8 cellular contexts compared by ENCODE assay signal in the genomic region with DNA sequence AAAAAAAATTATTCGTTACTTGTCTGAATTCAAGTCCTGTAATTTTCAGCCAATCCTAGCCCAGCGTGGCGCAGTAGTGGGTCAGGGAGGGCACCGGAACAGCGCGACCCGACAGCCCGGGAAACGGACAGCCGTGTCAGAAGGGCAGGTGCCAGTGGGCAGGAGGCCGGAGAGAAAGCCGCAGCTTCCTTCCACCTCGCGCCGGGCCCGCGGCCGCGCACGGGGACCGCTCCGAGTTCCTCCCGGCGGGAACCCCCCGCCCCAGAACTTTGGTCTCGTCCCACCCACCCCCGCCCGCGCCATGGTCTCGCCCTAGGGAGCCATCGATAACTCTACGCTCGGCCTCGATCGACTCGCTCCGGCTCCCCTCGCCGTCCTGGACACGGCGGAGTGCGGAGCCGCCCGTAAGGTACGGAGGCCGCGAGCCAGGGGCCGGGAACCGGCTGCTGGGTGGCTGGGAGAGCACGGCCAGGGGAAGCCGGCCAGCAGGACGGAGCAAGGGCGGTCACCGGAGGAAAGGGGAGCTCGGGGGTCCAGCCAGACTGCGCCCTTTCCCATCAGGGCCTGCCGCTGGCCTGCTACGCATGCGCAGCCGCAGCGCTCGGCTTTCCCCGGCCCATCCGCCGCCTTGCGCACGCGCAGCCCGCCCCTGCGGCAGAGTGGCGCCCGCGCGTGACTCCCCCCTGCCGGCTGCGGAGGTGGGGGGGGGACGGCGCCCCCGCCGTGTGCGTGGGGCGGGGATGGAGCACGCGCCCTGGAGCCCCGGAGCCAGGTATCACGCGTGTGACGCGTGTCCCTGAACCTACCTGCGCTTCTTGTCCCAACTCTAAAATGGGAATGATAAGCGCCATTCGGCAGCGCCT. TPM values are rescaled to one million over a fixed set of nuclear protein-coding genes. Genes with fewer than 3 reads are reported as not detected.
DNase-seq lines count a peak whose midpoint lies in the region; ATAC-seq and TF ChIP-seq lines count a peak whose summit lies in the region.

A gene with protein sequence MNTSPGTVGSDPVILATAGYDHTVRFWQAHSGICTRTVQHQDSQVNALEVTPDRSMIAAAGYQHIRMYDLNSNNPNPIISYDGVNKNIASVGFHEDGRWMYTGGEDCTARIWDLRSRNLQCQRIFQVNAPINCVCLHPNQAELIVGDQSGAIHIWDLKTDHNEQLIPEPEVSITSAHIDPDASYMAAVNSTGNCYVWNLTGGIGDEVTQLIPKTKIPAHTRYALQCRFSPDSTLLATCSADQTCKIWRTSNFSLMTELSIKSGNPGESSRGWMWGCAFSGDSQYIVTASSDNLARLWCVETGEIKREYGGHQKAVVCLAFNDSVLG (plus strand): TSS at position 351 of the 863 bp plus-strand sequence. CDS start 632 bp downstream, outside the sequence.

- H3K9ac ChIP-seq in neural cell (ENCODE audit: low read length): peak within 1 kb of the TSS; percentile 96

- no peaks in the 10 kb centered on the region for H3K9me2 ChIP-seq in neural cell (ENCODE audit: insufficient read depth, low read length)

- H2AFZ ChIP-seq in neural cell (ENCODE audit: low read depth, low read length): peak within 1 kb of the TSS; percentile 83

- DNase-seq in DMS79 (lab: John Stamatoyannopoulos, UW): peak; percentile 53
- peak; percentile 91 for DNase-seq in RWPE1 (ENCODE audit: low spot score)
- peak; percentile 87 for DNase-seq in activated T-helper 9 cell treated with anti-CD3 and anti-CD28 coated beads, Interleukin-2, amount 50 U/mL, for 16 hours (ENCODE audit: low read depth)
- DNase-seq in fibroblast of the aortic adventitia (ENCODE audit: low read depth): peak; percentile 87
- peak; percentile 90 to 93 for DNase-seq in stimulated activated naive CD8-positive, alpha-beta T cell treated with anti-CD3 and anti-CD28 coated beads, Interleukin-15, amount 100 ng/mL, for 72 hours

- H4K20me1 ChIP-seq in neural cell (ENCODE audit: insufficient read depth): no peaks in the 10 kb centered on the region

- no peaks in the 10 kb centered on the region for H3K9me3 Mint-ChIP-seq in IgD-negative memory B cell
- no peaks in the 10 kb centered on the region for H3K9me3 Mint-ChIP-seq in stimulated activated naive CD8-positive, alpha-beta T cell treated with anti-CD3 and anti-CD28 coated beads, Interleukin-15, amount 100 ng/mL, for 72 hours

- TF ChIP-seq CTCF in RWPE1 (conservative IDR thresholded peaks at IDR 0.05; ENCODE audit: low read depth): no peak
- TF ChIP-seq CTCF in fibroblast of the aortic adventitia (IDR thresholded peaks at IDR 0.05; ENCODE audit: insufficient read depth, low read length): no peak
- peak; percentile 54 for TF ChIP-seq CTCF in neural cell (IDR thresholded peaks at IDR 0.05; ENCODE audit: poor library complexity, severe bottlenecking)

- peaks cover 4% of the 10 kb centered on the region for H3K36me3 Mint-ChIP-seq in IgD-negative memory B cell

- H3K4me1 Mint-ChIP-seq in IgD-negative memory B cell: peaks cover 6 to 15% (median 9%) of the 10 kb centered on the region in 3 donors
- peaks cover 41% of the 10 kb centered on the region for H3K4me1 Mint-ChIP-seq in stimulated activated naive CD8-positive, alpha-beta T cell treated with anti-CD3 and anti-CD28 coated beads, Interleukin-15, amount 100 ng/mL, for 72 hours

- H3K27me3 ChIP-seq in neural cell (ENCODE audit: insufficient read depth, low read depth, low read length): no peaks in the 10 kb centered on the region

- H3K9me3 ChIP-seq in neural cell (ENCODE audit: low read length): no peaks in the 10 kb centered on the region

- H3K79me2 ChIP-seq in neural cell (replicated peaks; ENCODE audit: insufficient read depth, low read length): peaks cover 3% of the 10 kb centered on the region

- peak within 1 kb of the TSS; percentile 27 to 95 (median 93) for H3K27ac Mint-ChIP-seq in IgD-negative memory B cell
- H3K27ac Mint-ChIP-seq in stimulated activated naive CD8-positive, alpha-beta T cell treated with anti-CD3 and anti-CD28 coated beads, Interleukin-15, amount 100 ng/mL, for 72 hours: peak within 1 kb of the TSS; percentile 95 to 97

- peaks cover under 1% of the 10 kb centered on the region for H3K27me3 Mint-ChIP-seq in IgD-negative memory B cell
- H3K27me3 Mint-ChIP-seq in stimulated activated naive CD8-positive, alpha-beta T cell treated with anti-CD3 and anti-CD28 coated beads, Interleukin-15, amount 100 ng/mL, for 72 hours: peaks cover 4% of the 10 kb centered on the region

- ATAC-seq in GM21515 (IDR thresholded peaks at IDR 0.05; ENCODE audit: unreplicated experiment): peak; percentile 63
- ATAC-seq in stimulated activated naive CD8-positive, alpha-beta T cell treated with anti-CD3 and anti-CD28 coated beads, Interleukin-15, amount 100 ng/mL, for 72 hours: peak; percentile 85

- H3K4me3 Mint-ChIP-seq in IgD-negative memory B cell: peak within 1 kb of the TSS; percentile 72 to 95 (median 84)
- H3K4me3 Mint-ChIP-seq in stimulated activated naive CD8-positive, alpha-beta T cell treated with anti-CD3 and anti-CD28 coated beads, Interleukin-15, amount 100 ng/mL, for 72 hours: peak within 1 kb of the TSS; percentile 86 to 90

- no peaks in the 10 kb centered on the region for H3F3A ChIP-seq in neural cell (ENCODE audit: insufficient read depth, low read length, poor library complexity, severe bottlenecking)

- H3K4me2 ChIP-seq in neural cell (ENCODE audit: low read length): peak within 1 kb of the TSS; percentile 90

- H3K4me3 ChIP-seq in fibroblast of the aortic adventitia (ENCODE audit: low read depth, low read length): peak within 1 kb of the TSS; percentile 93
- H3K4me3 ChIP-seq in neural cell (ENCODE audit: low read length): peak within 1 kb of the TSS; percentile 84

- peaks cover 6% of the 10 kb centered on the region for H3K36me3 ChIP-seq in neural cell (ENCODE audit: insufficient read depth, low read length)

- POLR2A ChIA-PET in RWPE1 (lab: Yijun Ruan, JAX; ENCODE audit: low non-redundant PET): interaction anchor here (0.6 to 0.8 kb wide), 3 partner anchors 80 to 220 kb away, joined by 3 read pairs; no protein-coding TSS in a partner anchor

- H3K27ac ChIP-seq in RWPE1 (peak within 1 kb of the TSS; percentile 93), neural cell (ENCODE audit: low read length) (peak within 1 kb of the TSS; percentile 91)

- peak; percentile 69 for TF ChIP-seq EP300 in neural cell (conservative IDR thresholded peaks at IDR 0.05; ENCODE audit: poor library complexity, severe bottlenecking)

- CTCF ChIA-PET in RWPE1 (lab: Yijun Ruan, JAX): interaction anchor here (0.9 to 1.3 kb wide), 3 partner anchors 10 to 47 kb away, joined by 4 to 7 read pairs (median 5); no protein-coding TSS in a partner anchor

- peak; percentile 8 for TF ChIP-seq RAD21 in neural cell (conservative IDR thresholded peaks at IDR 0.05)

TF ChIP-seq in neural cell, 6 proteins besides CTCF, POLR2A, EP300 and RAD21:
- TF ChIP-seq, protein P1, sequence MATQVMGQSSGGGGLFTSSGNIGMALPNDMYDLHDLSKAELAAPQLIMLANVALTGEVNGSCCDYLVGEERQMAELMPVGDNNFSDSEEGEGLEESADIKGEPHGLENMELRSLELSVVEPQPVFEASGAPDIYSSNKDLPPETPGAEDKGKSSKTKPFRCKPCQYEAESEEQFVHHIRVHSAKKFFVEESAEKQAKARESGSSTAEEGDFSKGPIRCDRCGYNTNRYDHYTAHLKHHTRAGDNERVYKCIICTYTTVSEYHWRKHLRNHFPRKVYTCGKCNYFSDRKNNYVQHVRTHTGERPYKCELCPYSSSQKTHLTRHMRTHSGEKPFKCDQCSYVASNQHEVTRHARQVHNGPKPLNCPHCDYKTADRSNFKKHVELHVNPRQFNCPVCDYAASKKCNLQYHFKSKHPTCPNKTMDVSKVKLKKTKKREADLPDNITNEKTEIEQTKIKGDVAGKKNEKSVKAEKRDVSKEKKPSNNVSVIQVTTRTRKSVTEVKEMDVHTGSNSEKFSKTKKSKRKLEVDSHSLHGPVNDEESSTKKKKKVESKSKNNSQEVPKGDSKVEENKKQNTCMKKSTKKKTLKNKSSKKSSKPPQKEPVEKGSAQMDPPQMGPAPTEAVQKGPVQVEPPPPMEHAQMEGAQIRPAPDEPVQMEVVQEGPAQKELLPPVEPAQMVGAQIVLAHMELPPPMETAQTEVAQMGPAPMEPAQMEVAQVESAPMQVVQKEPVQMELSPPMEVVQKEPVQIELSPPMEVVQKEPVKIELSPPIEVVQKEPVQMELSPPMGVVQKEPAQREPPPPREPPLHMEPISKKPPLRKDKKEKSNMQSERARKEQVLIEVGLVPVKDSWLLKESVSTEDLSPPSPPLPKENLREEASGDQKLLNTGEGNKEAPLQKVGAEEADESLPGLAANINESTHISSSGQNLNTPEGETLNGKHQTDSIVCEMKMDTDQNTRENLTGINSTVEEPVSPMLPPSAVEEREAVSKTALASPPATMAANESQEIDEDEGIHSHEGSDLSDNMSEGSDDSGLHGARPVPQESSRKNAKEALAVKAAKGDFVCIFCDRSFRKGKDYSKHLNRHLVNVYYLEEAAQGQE (IDR thresholded peaks at IDR 0.05; ENCODE audit: borderline replicate concordance): peak; percentile 75
- peak; percentile 94 for TF ChIP-seq POLR2AphosphoS5 (IDR thresholded peaks at IDR 0.05)
- TF ChIP-seq SMC3 (conservative IDR thresholded peaks at IDR 0.05; ENCODE audit: poor library complexity): peak; percentile 34
- TF ChIP-seq MXI1 (conservative IDR thresholded peaks at IDR 0.05; ENCODE audit: poor library complexity, severe bottlenecking): peak; percentile 94
- TF ChIP-seq EZH2 (IDR thresholded peaks at IDR 0.05; ENCODE audit: borderline replicate concordance, insufficient read depth, low read length, poor library complexity, severe bottlenecking): no peak
- peak; percentile 28 for TF ChIP-seq TAF1 (IDR thresholded peaks at IDR 0.05; ENCODE audit: low read depth)

RNA-seq across cellular contexts. Expression of the gene that starts here (rescaled TPM):
- polyA plus RNA-seq in IgD-negative memory B cell (44.1 TPM), neural cell (13.5 and 34.2 TPM in 2 replicates)
- 27.4 and 30.8 TPM in 2 replicates for total RNA-seq in fibroblast of the aortic adventitia (ENCODE audit: low replicate concordance)
- polyA minus RNA-seq in neural cell: 12.4 and 17.6 TPM in 2 replicates

Comparison
In these comparisons a context has a peak if more than half of its experiments do, and no peak if none do; other contexts are left out.
1. Peak in every context shown above with its lines: DNase-seq, ATAC-seq, H3K4me3 ChIP-seq and H3K27ac ChIP-seq.